ENCODE assay signal across 14 cellular contexts in the genomic region with DNA sequence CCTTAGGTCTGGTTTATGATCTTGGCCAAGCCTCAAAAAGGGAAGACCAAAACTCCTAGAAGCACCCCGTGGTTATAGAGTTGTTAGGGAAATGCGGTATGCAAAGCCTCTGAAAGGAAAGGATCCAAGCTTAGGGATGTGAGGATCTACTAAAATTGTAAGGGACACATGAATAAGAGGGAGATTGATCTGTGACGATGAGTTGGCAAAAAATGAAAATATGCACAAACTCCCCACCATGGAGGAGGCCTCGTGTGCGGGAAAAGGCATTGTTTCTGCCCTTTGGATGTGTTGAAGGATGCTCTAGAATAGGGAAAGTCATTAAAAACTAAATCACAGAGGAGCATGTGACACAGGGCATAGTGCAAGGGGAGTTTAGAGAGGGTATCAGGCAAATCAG.
DNase-seq lines count a peak whose midpoint lies in the region; ATAC-seq, FAIRE-seq and TF ChIP-seq lines count a peak whose summit lies in the region.
"Had no signal": no experiment of that assay in that cellular context is flagged by ENCODE, and none has a peak within 500 bp of the region (broad histone marks: within the 10 kb centered on the region; RNA-seq: fewer than 3 reads in every experiment).

No MANE protein-coding gene starts in this region.

- H3K9me3 ChIP-seq in A549 (no peaks in the 10 kb centered on the region), lower lobe of right lung (no peaks in the 10 kb centered on the region)
- H3K9me3 ChIP-seq in CD4-positive, CD25-positive, alpha-beta regulatory T cell (ENCODE audit: control insufficient read depth in 2 of 2, low read length in 2 of 2): no peaks in the 10 kb centered on the region
- H3K9me3 ChIP-seq: BLaER1, Caco-2, HAP-1 had no signal

- peak overlapping the region; percentile 39 to 91 (median 56) for H3K4me3 Mint-ChIP-seq in CD4-positive, CD25-positive, alpha-beta regulatory T cell
- H3K4me3 Mint-ChIP-seq in central memory CD8-positive, alpha-beta T cell: no peak overlapping the region
- H3K4me3 Mint-ChIP-seq: IgD-negative memory B cell had no signal

- peak overlapping the region; percentile 94 to 100 (median 94) for H3K27ac Mint-ChIP-seq in CD4-positive, CD25-positive, alpha-beta regulatory T cell
- H3K27ac Mint-ChIP-seq in central memory CD8-positive, alpha-beta T cell (ENCODE audit: low read depth): peak overlapping the region; percentile 10
- H3K27ac Mint-ChIP-seq: IgD-negative memory B cell had no signal

- POLR2A ChIA-PET in A549 (lab: Yijun Ruan, JAX): no interaction called here

- no peaks in the 10 kb centered on the region for H3K27me3 ChIP-seq in CD4-positive, CD25-positive, alpha-beta regulatory T cell (ENCODE audit: control insufficient read depth, insufficient read depth, low read length)
- H3K27me3 ChIP-seq in H7 (ENCODE audit: control insufficient read depth, insufficient read depth, low read length) (peaks cover 6% of the 10 kb centered on the region), lower lobe of right lung (ENCODE audit: low read depth) (no peaks in the 10 kb centered on the region)
- H3K27me3 ChIP-seq: BLaER1 had no signal

- H3K4me2 ChIP-seq in A549: no peak overlapping the region
- H3K4me2 ChIP-seq: BLaER1, KMS-11 had no signal

- intact Hi-C loops in lower lobe of right lung (cut with DNase I): no loop called here

- TF ChIP-seq EP300 in A549 (IDR thresholded peaks at IDR 0.05): no peak

- CTCF ChIA-PET in A549 (lab: Yijun Ruan, JAX): no interaction called here

- H3K27me3 Mint-ChIP-seq in CD4-positive, CD25-positive, alpha-beta regulatory T cell: no peaks in the 10 kb centered on the region
- H3K27me3 Mint-ChIP-seq in central memory CD8-positive, alpha-beta T cell: no peaks in the 10 kb centered on the region

- peaks cover 38% of the 10 kb centered on the region for H3K36me3 Mint-ChIP-seq in CD4-positive, CD25-positive, alpha-beta regulatory T cell
- H3K36me3 Mint-ChIP-seq in central memory CD8-positive, alpha-beta T cell (ENCODE audit: insufficient read depth): peaks cover 4% of the 10 kb centered on the region
- H3K36me3 Mint-ChIP-seq: IgD-negative memory B cell had no signal

- H3K27ac ChIP-seq in A549 (no peak overlapping the region), lower lobe of right lung (no peak overlapping the region)
- H3K27ac ChIP-seq in CD4-positive, CD25-positive, alpha-beta regulatory T cell (ENCODE audit: insufficient read depth, low read length, poor library complexity, severe bottlenecking): peak overlapping the region; percentile 82
- H3K27ac ChIP-seq: BLaER1, GM23248, KMS-11 had no signal

- peaks cover 30 to 100% (median 74%) of the 10 kb centered on the region in 4 donors for H3K4me1 Mint-ChIP-seq in CD4-positive, CD25-positive, alpha-beta regulatory T cell
- peaks cover 47% of the 10 kb centered on the region for H3K4me1 Mint-ChIP-seq in central memory CD8-positive, alpha-beta T cell

- WGBS in A549 (ENCODE audit: missing lambda C conversion rate): 77% methylated on average over 5 of the region's 5 CpGs

- TF ChIP-seq POLR2A in A549 (IDR thresholded peaks at IDR 0.05; ENCODE audit: low read length): no peak

- FAIRE-seq in A549 (lab: Jason Lieb, UNC): no peak
- FAIRE-seq: GM18507 had no signal

- no peak for TF ChIP-seq CTCF in A549 (IDR thresholded peaks at IDR 0.05)
- no peak for TF ChIP-seq CTCF in lower lobe of right lung (IDR thresholded peaks at IDR 0.05)

- no peak for TF ChIP-seq RAD21 in A549 (conservative IDR thresholded peaks at IDR 0.05 in 1 of 2, IDR thresholded peaks at IDR 0.05 in 1 of 2)

- H3K4me3 ChIP-seq in A549 (no peak overlapping the region), H7 (ENCODE audit: insufficient read depth, low read depth, low read length) (no peak overlapping the region), lower lobe of right lung (no peak overlapping the region)
- peak overlapping the region; percentile 80 for H3K4me3 ChIP-seq in CD4-positive, CD25-positive, alpha-beta regulatory T cell (ENCODE audit: low read depth, low read length)
- H3K4me3 ChIP-seq: BLaER1, GM23248, HAP-1 had no signal

- H3K4me1 ChIP-seq in A549: no peaks in the 10 kb centered on the region
- peaks cover 81% of the 10 kb centered on the region for H3K4me1 ChIP-seq in CD4-positive, CD25-positive, alpha-beta regulatory T cell (ENCODE audit: control insufficient read depth, insufficient read depth, low read length, poor library complexity, severe bottlenecking)
- peaks cover 10% of the 10 kb centered on the region for H3K4me1 ChIP-seq in lower lobe of right lung
- H3K4me1 ChIP-seq: Caco-2 had no signal

- no peaks in the 10 kb centered on the region for H3K36me3 ChIP-seq in CD4-positive, CD25-positive, alpha-beta regulatory T cell (ENCODE audit: control insufficient read depth, insufficient read depth, low read length)
- H3K36me3 ChIP-seq in H7 (replicated peaks; ENCODE audit: control insufficient read depth, insufficient read depth, low read length) (no peaks in the 10 kb centered on the region), lower lobe of right lung (no peaks in the 10 kb centered on the region)
- H3K36me3 ChIP-seq: BLaER1, HAP-1 had no signal

- H3K9me3 Mint-ChIP-seq in CD4-positive, CD25-positive, alpha-beta regulatory T cell: no peaks in the 10 kb centered on the region
- no peaks in the 10 kb centered on the region for H3K9me3 Mint-ChIP-seq in central memory CD8-positive, alpha-beta T cell
- H3K9me3 Mint-ChIP-seq: IgD-negative memory B cell had no signal

- DNase-seq in A549 (ENCODE audit: low read depth in 1 of 2, low spot score in 1 of 2) (no peak), H7 (peak; percentile 49), lower lobe of right lung (no peak), SKM-1 (lab: John Stamatoyannopoulos, UW; ENCODE audit: unreplicated experiment) (no peak)
- no peak for DNase-seq in CD4-positive, CD25-positive, alpha-beta regulatory T cell
- no peak for DNase-seq in central memory CD8-positive, alpha-beta T cell (ENCODE audit: low spot score in 2 of 2)
- no peak for DNase-seq in stimulated activated CD8-positive, alpha-beta memory T cell treated with anti-CD3 and anti-CD28 coated beads, Interleukin-4, amount 100 ng/mL, for 48 hours
- DNase-seq: Caco-2, GM23248 had no signal

- no peak for ATAC-seq in A549
- no peak for ATAC-seq in CD4-positive, CD25-positive, alpha-beta regulatory T cell (ENCODE audit: low read depth in 2 of 2)
- no peak for ATAC-seq in central memory CD8-positive, alpha-beta T cell (replicated peaks; ENCODE audit: extremely low read depth, poor library complexity, severe bottlenecking)
- no peak for ATAC-seq in lower lobe of right lung

TF ChIP-seq in A549, 52 proteins besides CTCF, POLR2A, EP300 and RAD21:
- TF ChIP-seq NR3C1 (IDR thresholded peaks at IDR 0.05) (no peak), MAFK (IDR thresholded peaks at IDR 0.05; ENCODE audit: partially characterized antibody) (peak; percentile 36), BCL3 (IDR thresholded peaks at IDR 0.05) (no peak), ELK1 (IDR thresholded peaks at IDR 0.05; ENCODE audit: low read depth, low read length) (no peak)
